20 cellular contexts compared by ENCODE assay signal in genomic region chr13:42899266-42899665, GRCh38.
A peak's percentile ranks its signal among the peaks of the same experiment; 100 is the strongest.
DNase-seq lines count a peak whose midpoint lies in the region; ATAC-seq, FAIRE-seq and TF ChIP-seq lines count a peak whose summit lies in the region.
"Had no signal": no experiment of that assay in that cellular context is flagged by ENCODE, and none has a peak within 500 bp of the region (broad histone marks: within the 10 kb centered on the region; RNA-seq: fewer than 3 reads in every experiment).

No MANE protein-coding gene starts in this region.

- intact Hi-C loops in CD4-positive, alpha-beta T cell (cut with DNase I, micrococcal nuclease) = no loop called here

- peaks cover 91% of the 10 kb centered on the region for H3K36me3 Mint-ChIP-seq in activated T-helper 17 cell treated with anti-CD3 and anti-CD28 coated beads, Interleukin-2, amount 50 U/mL, for 72 hours (ENCODE audit: low read depth)
- H3K36me3 Mint-ChIP-seq in CD4-positive, alpha-beta T cell (ENCODE audit: low read depth) = peaks cover 85% of the 10 kb centered on the region

- DNase-seq in GM12892 (ENCODE audit: insufficient read length) = no peak
- no peak for DNase-seq in HK-2 (ENCODE audit: unreplicated experiment)
- DNase-seq in CD4-positive, alpha-beta T cell = no peak
- no peak for DNase-seq in HT-29 (ENCODE audit: low spot score)
- DNase-seq: activated naive CD8-positive, alpha-beta T cell treated with anti-CD3 and anti-CD28 coated beads for 36 hours; CD8-positive, alpha-beta memory T cell; effector memory CD8-positive, alpha-beta T cell; naive B cell; stimulated activated CD4-positive, alpha-beta T cell treated with anti-CD3 and anti-CD28 coated beads, Interleukin-4, amount 100 ng/mL, for 4 hours; SW 1271; upper lobe of left lung had no signal

- H3K27ac ChIP-seq in CD4-positive, alpha-beta T cell (ENCODE audit: low read depth, low read length) = no peak overlapping the region
- H3K27ac ChIP-seq: upper lobe of left lung had no signal

- H3K4me3 Mint-ChIP-seq in activated T-helper 17 cell treated with anti-CD3 and anti-CD28 coated beads, Interleukin-2, amount 50 U/mL, for 72 hours = no peak overlapping the region
- no peak overlapping the region for H3K4me3 Mint-ChIP-seq in CD4-positive, alpha-beta T cell
- H3K4me3 Mint-ChIP-seq: activated naive CD8-positive, alpha-beta T cell treated with anti-CD3 and anti-CD28 coated beads for 36 hours; CD8-positive, alpha-beta memory T cell; effector memory CD8-positive, alpha-beta T cell; memory B cell; naive B cell had no signal

- POLR2A ChIA-PET in CD4-positive, alpha-beta T cell (lab: Charles Lee) = no interaction called here

- CTCF ChIA-PET in CD4-positive, alpha-beta T cell (lab: Charles Lee) = no interaction called here

- peak overlapping the region; percentile 52 for H3K27ac Mint-ChIP-seq in activated T-helper 17 cell treated with anti-CD3 and anti-CD28 coated beads, Interleukin-2, amount 50 U/mL, for 72 hours
- H3K27ac Mint-ChIP-seq in CD4-positive, alpha-beta T cell = no peak overlapping the region
- H3K27ac Mint-ChIP-seq: activated naive CD8-positive, alpha-beta T cell treated with anti-CD3 and anti-CD28 coated beads for 36 hours; CD8-positive, alpha-beta memory T cell; effector memory CD8-positive, alpha-beta T cell; memory B cell; naive B cell had no signal

- peak; percentile 40 for FAIRE-seq in GM12892 (lab: Jason Lieb, UNC)
- FAIRE-seq: K562, TTC549 had no signal

- H3K9me3 ChIP-seq in CD4-positive, alpha-beta T cell (ENCODE audit: control insufficient read depth, low read length) = no peaks in the 10 kb centered on the region
- H3K9me3 ChIP-seq: upper lobe of left lung had no signal

- H3K9me3 Mint-ChIP-seq in activated T-helper 17 cell treated with anti-CD3 and anti-CD28 coated beads, Interleukin-2, amount 50 U/mL, for 72 hours = no peaks in the 10 kb centered on the region
- no peaks in the 10 kb centered on the region for H3K9me3 Mint-ChIP-seq in CD4-positive, alpha-beta T cell
- H3K9me3 Mint-ChIP-seq: activated naive CD8-positive, alpha-beta T cell treated with anti-CD3 and anti-CD28 coated beads for 36 hours; CD8-positive, alpha-beta memory T cell; effector memory CD8-positive, alpha-beta T cell; memory B cell; naive B cell had no signal

- no peak for TF ChIP-seq CTCF in CD4-positive, alpha-beta T cell (IDR thresholded peaks at IDR 0.05)

- no peaks in the 10 kb centered on the region for H3K4me1 Mint-ChIP-seq in activated T-helper 17 cell treated with anti-CD3 and anti-CD28 coated beads, Interleukin-2, amount 50 U/mL, for 72 hours
- no peaks in the 10 kb centered on the region for H3K4me1 Mint-ChIP-seq in CD4-positive, alpha-beta T cell (ENCODE audit: low read depth)
- H3K4me1 Mint-ChIP-seq: CD8-positive, alpha-beta memory T cell; naive B cell had no signal

- no peaks in the 10 kb centered on the region for H3K27me3 ChIP-seq in CD4-positive, alpha-beta T cell (ENCODE audit: control insufficient read depth, insufficient read depth, low read length)
- H3K27me3 ChIP-seq: upper lobe of left lung had no signal

- ATAC-seq in GM18858 (IDR thresholded peaks at IDR 0.05; ENCODE audit: unreplicated experiment) = peak; percentile 76
- ATAC-seq in HG02571 (IDR thresholded peaks at IDR 0.05; ENCODE audit: unreplicated experiment) = peak; percentile 79
- ATAC-seq in activated T-helper 17 cell treated with anti-CD3 and anti-CD28 coated beads, Interleukin-2, amount 50 U/mL, for 72 hours (replicated peaks) = no peak
- no peak for ATAC-seq in GM19452 (IDR thresholded peaks at IDR 0.05; ENCODE audit: unreplicated experiment)
- ATAC-seq in CD4-positive, alpha-beta T cell (ENCODE audit: poor library complexity) = no peak
- ATAC-seq: effector memory CD8-positive, alpha-beta T cell; HCT116; K562; Right ventricle myocardium inferior had no signal

- TF ChIP-seq POLR2A in GM12892 (IDR thresholded peaks at IDR 0.05; ENCODE audit: low read depth, low read length) = no peak

- no peaks in the 10 kb centered on the region for H3K27me3 Mint-ChIP-seq in activated T-helper 17 cell treated with anti-CD3 and anti-CD28 coated beads, Interleukin-2, amount 50 U/mL, for 72 hours
- H3K27me3 Mint-ChIP-seq in CD4-positive, alpha-beta T cell = no peaks in the 10 kb centered on the region
- H3K27me3 Mint-ChIP-seq: activated naive CD8-positive, alpha-beta T cell treated with anti-CD3 and anti-CD28 coated beads for 36 hours; CD8-positive, alpha-beta memory T cell; effector memory CD8-positive, alpha-beta T cell; memory B cell; naive B cell had no signal

Comparison
In these comparisons a context has a peak if more than half of its experiments do, and no peak if none do; other contexts are left out.
1. ATAC-seq: peak in GM18858 (single experiment) and HG02571 (single experiment); none in activated T-helper 17 cell treated with anti-CD3 and anti-CD28 coated beads, Interleukin-2, amount 50 U/mL, for 72 hours (single experiment), GM19452 (single experiment) and CD4-positive, alpha-beta T cell (single experiment).